Comparison of ENCODE assay signal across 1 cellular context in the genomic region with DNA sequence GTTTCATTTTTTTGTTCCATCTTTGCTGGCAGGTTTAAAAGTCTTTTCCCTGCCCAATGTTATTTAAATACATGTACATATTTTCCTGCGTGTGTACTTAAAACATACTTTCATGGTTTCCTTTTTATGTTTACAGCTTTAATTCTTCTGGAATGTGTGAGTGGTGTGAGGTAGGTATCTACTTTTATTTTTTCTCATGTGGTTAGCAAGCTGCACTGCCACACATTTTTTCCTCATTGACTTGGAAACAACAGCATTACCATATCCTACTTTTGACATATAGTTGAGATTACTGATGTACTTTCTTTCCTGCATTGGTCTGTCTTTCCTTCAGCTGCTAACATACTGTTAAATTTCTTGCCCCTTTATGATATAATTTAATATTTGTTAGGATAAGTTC.
TF ChIP-seq lines count a peak whose summit lies in the region.

No MANE protein-coding gene starts in this region.

TF ChIP-seq in K562, 482 proteins besides CTCF, POLR2A, EP300 and RAD21 (continued from another document):
- TF ChIP-seq SIN3A (IDR thresholded peaks at IDR 0.05; ENCODE audit: borderline replicate concordance in 2 of 2, control insufficient read depth in 1 of 2, low read depth in 2 of 2, low read length in 2 of 2): no peak
- TF ChIP-seq ZNF175 (CRISPR knock-in tag; IDR thresholded peaks at IDR 0.05; ENCODE audit: low read depth): 0 out of 2 replicates have a peak, but pooled peaks have one; percentile 36
- no peak for TF ChIP-seq TCF3 (CRISPR knock-in tag; IDR thresholded peaks at IDR 0.05)
